28 cellular contexts compared by ENCODE assay signal in genomic region chr7:42980084-42980483, GRCh38.
"Had no signal": no experiment of that assay in that cellular context is flagged by ENCODE, and none has a peak within 500 bp of the region (broad histone marks: within the 10 kb centered on the region; RNA-seq: fewer than 3 reads in every experiment).

No MANE protein-coding gene starts in this region.

- H3K36me3 ChIP-seq: neural progenitor cell, ovary, right lobe of liver, sigmoid colon, stomach, thoracic aorta, thyroid gland, tibial nerve, upper lobe of right lung, uterus had no signal

- H3K4me1 Mint-ChIP-seq: naive thymus-derived CD4-positive, alpha-beta T cell; natural killer cell; stimulated activated effector memory CD8-positive, alpha-beta T cell treated with anti-CD3 and anti-CD28 coated beads, Interleukin-12 subunit alpha, Interleukin-12 subunit beta, amount 100 ng/mL, for 72 hours; stimulated activated naive B cell treated with anti-CD40 and anti-IgM and Interleukin-4, amounts not matched to agents 10 μg/mL and 1 μg/mL and 100 μg/mL, for 72 hours had no signal

- FAIRE-seq: small intestine had no signal

- H3K36me3 Mint-ChIP-seq: natural killer cell; stimulated activated effector memory CD8-positive, alpha-beta T cell treated with anti-CD3 and anti-CD28 coated beads, Interleukin-12 subunit alpha, Interleukin-12 subunit beta, amount 100 ng/mL, for 72 hours; stimulated activated naive B cell treated with anti-CD40 and anti-IgM and Interleukin-4, amounts not matched to agents 10 μg/mL and 1 μg/mL and 100 μg/mL, for 72 hours; type B pancreatic cell had no signal

- H3K9me3 Mint-ChIP-seq: stimulated activated effector memory CD8-positive, alpha-beta T cell treated with anti-CD3 and anti-CD28 coated beads, Interleukin-12 subunit alpha, Interleukin-12 subunit beta, amount 100 ng/mL, for 72 hours had no signal

- H2AFZ ChIP-seq: neural progenitor cell, parathyroid adenoma had no signal

- H3K9ac ChIP-seq: neural progenitor cell, parathyroid adenoma had no signal

- H3K79me2 ChIP-seq: parathyroid adenoma had no signal

- H3K4me2 ChIP-seq: neural progenitor cell had no signal

- H3K9me3 ChIP-seq: ovary, thyroid gland, upper lobe of right lung, uterus had no signal

- H3K4me1 ChIP-seq: parathyroid adenoma, right lobe of liver, sigmoid colon, stomach, thyroid gland, tibial nerve, upper lobe of right lung, uterus had no signal

- H3K27me3 ChIP-seq: neural progenitor cell, ovary, right lobe of liver, sigmoid colon, stomach, thyroid gland, tibial nerve, upper lobe of right lung, uterus had no signal

- DNase-seq: naive thymus-derived CD4-positive, alpha-beta T cell; natural killer cell; occipital lobe; ovary; posterior cingulate gyrus; right cardiac atrium; right lobe of liver; sigmoid colon; small intestine; stimulated activated CD4-positive, alpha-beta T cell treated with anti-CD3 and anti-CD28 coated beads, Interleukin-15, amount 100 ng/mL, for 24 hours; stimulated activated CD4-positive, alpha-beta T cell treated with anti-CD3 and anti-CD28 coated beads, Interleukin-2, amount 100 ng/mL, for 24 hours; stimulated activated CD4-positive, alpha-beta T cell treated with anti-CD3 and anti-CD28 coated beads, Interleukin-2, amount 100 ng/mL, for 48 hours; stimulated activated CD4-positive, alpha-beta T cell treated with anti-CD3 and anti-CD28 coated beads, Interleukin-4, amount 100 ng/mL, for 24 hours; stimulated activated naive B cell treated with anti-CD40 and anti-IgM and Interleukin-4, amounts not matched to agents 10 μg/mL and 1 μg/mL and 100 μg/mL, for 72 hours; stimulated activated naive CD4-positive, alpha-beta T cell treated with Interleukin-2 at 50 U/mL for 16 hours; stomach; thyroid gland; upper lobe of right lung; uterus had no signal

- H3K4me3 Mint-ChIP-seq: naive thymus-derived CD4-positive, alpha-beta T cell; natural killer cell; nephron; neural progenitor cell; stimulated activated effector memory CD8-positive, alpha-beta T cell treated with anti-CD3 and anti-CD28 coated beads, Interleukin-12 subunit alpha, Interleukin-12 subunit beta, amount 100 ng/mL, for 72 hours; stimulated activated naive B cell treated with anti-CD40 and anti-IgM and Interleukin-4, amounts not matched to agents 10 μg/mL and 1 μg/mL and 100 μg/mL, for 72 hours; stimulated activated naive CD8-positive, alpha-beta T cell treated with anti-CD3 and anti-CD28 coated beads, Interleukin-15, Interleukin-2, amounts not matched to agents 100 ng/mL and 50 ng/mL, for 24 hours; type B pancreatic cell had no signal

- ATAC-seq: naive thymus-derived CD4-positive, alpha-beta T cell; natural killer cell; right cardiac atrium; right lobe of liver; stimulated activated effector memory CD8-positive, alpha-beta T cell treated with anti-CD3 and anti-CD28 coated beads, Interleukin-12 subunit alpha, Interleukin-12 subunit beta, amount 100 ng/mL, for 72 hours; stimulated activated naive B cell treated with anti-CD40 and anti-IgM and Interleukin-4, amounts not matched to agents 10 μg/mL and 1 μg/mL and 100 μg/mL, for 72 hours; upper lobe of right lung had no signal

- H3K27ac ChIP-seq: neural progenitor cell, ovary, parathyroid adenoma, right lobe of liver, sigmoid colon, stomach, thoracic aorta, thyroid gland, tibial nerve, upper lobe of right lung, uterus had no signal

- H3K4me3 ChIP-seq: neural progenitor cell, ovary, right lobe of liver, sigmoid colon, stomach, thoracic aorta, thyroid gland, tibial nerve, upper lobe of right lung, uterus had no signal

- H3K27ac Mint-ChIP-seq: naive thymus-derived CD4-positive, alpha-beta T cell; natural killer cell; nephron; neural progenitor cell; progenitor cell of endocrine pancreas; stimulated activated effector memory CD8-positive, alpha-beta T cell treated with anti-CD3 and anti-CD28 coated beads, Interleukin-12 subunit alpha, Interleukin-12 subunit beta, amount 100 ng/mL, for 72 hours; stimulated activated naive B cell treated with anti-CD40 and anti-IgM and Interleukin-4, amounts not matched to agents 10 μg/mL and 1 μg/mL and 100 μg/mL, for 72 hours; stimulated activated naive CD8-positive, alpha-beta T cell treated with anti-CD3 and anti-CD28 coated beads, Interleukin-15, Interleukin-2, amounts not matched to agents 100 ng/mL and 50 ng/mL, for 24 hours; type B pancreatic cell had no signal
